In genomic region chr4:101954351-101954750, GRCh38 we compare ENCODE assay signal across 13 cellular contexts.
DNase-seq lines count a peak whose midpoint lies in the region; ATAC-seq and TF ChIP-seq lines count a peak whose summit lies in the region.
"Had no signal": no experiment of that assay in that cellular context is flagged by ENCODE, and none has a peak within 500 bp of the region (broad histone marks: within the 10 kb centered on the region; RNA-seq: fewer than 3 reads in every experiment).

No MANE protein-coding gene starts in this region.

- H3K9ac ChIP-seq in Karpas-422 (ENCODE audit: low read length), result peak overlapping the region; percentile 53

- H3K9me3 ChIP-seq in Caco-2 (no peaks in the 10 kb centered on the region), Karpas-422 (ENCODE audit: low read length) (no peaks in the 10 kb centered on the region)
- H3K9me3 ChIP-seq: right lobe of liver had no signal

- TF ChIP-seq CTCF in Caco-2 (IDR thresholded peaks at IDR 0.05; ENCODE audit: insufficient read depth in 1 of 2, low read depth in 1 of 2, low read length in 1 of 2, severe bottlenecking in 1 of 2, unreplicated experiment in 1 of 2) (no peak), chondrocyte (IDR thresholded peaks at IDR 0.05) (no peak), nephron (IDR thresholded peaks at IDR 0.05; ENCODE audit: unreplicated experiment in 3 of 3) (no peak)

- DNase-seq in Caco-2 (no peak), Karpas-422 (peak; percentile 62), chondrocyte (ENCODE audit: low spot score) (no peak), T1000 (lab: John Stamatoyannopoulos, UW) (no peak), NCI-H187 treated with DMSO at 0.1 percent for 48 hours (lab: John Stamatoyannopoulos, UW) (no peak)
- DNase-seq in activated T-cell treated with anti-CD3 and anti-CD28 coated beads, Interleukin-2, amount 50 U/mL, for 4 hours, result no peak
- DNase-seq: activated CD8-positive, alpha-beta memory T cell treated with anti-CD3 and anti-CD28 coated beads, Interleukin-2, amount 50 U/mL, for 48 hours; cortex of kidney; NCI-H1105 treated with DMSO at 0.1 percent for 48 hours; NCI-H82; right lobe of liver had no signal

- no peak overlapping the region for H2AFZ ChIP-seq in Karpas-422 (ENCODE audit: low read length)

- H3K79me2 ChIP-seq in Karpas-422 (ENCODE audit: low read length), result no peaks in the 10 kb centered on the region; the same call in 1 of the 2 replicates

- H3K27ac ChIP-seq in Karpas-422 (ENCODE audit: low read length), result peak overlapping the region; percentile 96
- H3K27ac ChIP-seq: right lobe of liver had no signal

- peaks cover 8% of the 10 kb centered on the region for H3K36me3 Mint-ChIP-seq in Caco-2 (ENCODE audit: insufficient read depth, unreplicated experiment)
- no peaks in the 10 kb centered on the region for H3K36me3 Mint-ChIP-seq in chondrocyte (ENCODE audit: low read depth)
- H3K36me3 Mint-ChIP-seq in nephron (ENCODE audit: low read depth), result no peaks in the 10 kb centered on the region
- H3K36me3 Mint-ChIP-seq in activated T-cell treated with anti-CD3 and anti-CD28 coated beads, Interleukin-2, amount 50 U/mL, for 4 hours (ENCODE audit: insufficient read depth), result no peaks in the 10 kb centered on the region

- H3K4me2 ChIP-seq in Karpas-422 (ENCODE audit: low read depth, low read length, poor library complexity, severe bottlenecking), result peak overlapping the region; percentile 71

- H3K4me3 Mint-ChIP-seq in Caco-2 (ENCODE audit: unreplicated experiment) (peak overlapping the region; percentile 50), chondrocyte (ENCODE audit: unreplicated experiment) (no peak overlapping the region), nephron (no peak overlapping the region)
- H3K4me3 Mint-ChIP-seq in activated T-cell treated with anti-CD3 and anti-CD28 coated beads, Interleukin-2, amount 50 U/mL, for 4 hours, result no peak overlapping the region

- H3K4me1 ChIP-seq in Caco-2 (peaks cover 43% of the 10 kb centered on the region), Karpas-422 (ENCODE audit: low read length) (peaks cover 51% of the 10 kb centered on the region)
- H3K4me1 ChIP-seq: right lobe of liver had no signal

- no peaks in the 10 kb centered on the region for H3K9me2 ChIP-seq in Karpas-422 (replicated peaks; ENCODE audit: insufficient read depth, low read length)

- intact Hi-C loops in Caco-2 (cut with micrococcal nuclease; ENCODE audit: unreplicated experiment), result loop anchor here (1.0 to 10.0 kb wide), 3 partner anchors 16 to 180 kb away; no protein-coding TSS in a partner anchor

- H4K20me1 ChIP-seq in Karpas-422 (ENCODE audit: insufficient read depth, low read depth, low read length), result no peaks in the 10 kb centered on the region

- H3K4me3 ChIP-seq in Caco-2 (ENCODE audit: low read depth, low read length) (no peak overlapping the region), Karpas-422 (ENCODE audit: low read length) (peak overlapping the region; percentile 46)
- H3K4me3 ChIP-seq: right lobe of liver had no signal

- peaks cover 19% of the 10 kb centered on the region for H3K4me1 Mint-ChIP-seq in Caco-2 (ENCODE audit: low read depth, unreplicated experiment)
- peaks cover 26% of the 10 kb centered on the region for H3K4me1 Mint-ChIP-seq in chondrocyte (ENCODE audit: low read depth)
- H3K4me1 Mint-ChIP-seq in nephron, result peaks cover 19% of the 10 kb centered on the region
- H3K4me1 Mint-ChIP-seq in activated T-cell treated with anti-CD3 and anti-CD28 coated beads, Interleukin-2, amount 50 U/mL, for 4 hours (ENCODE audit: low read depth), result no peaks in the 10 kb centered on the region

- POLR2A ChIA-PET in Caco-2 (lab: Charles Lee), result no interaction called here

- H3K27ac Mint-ChIP-seq in Caco-2 (ENCODE audit: unreplicated experiment), result peak overlapping the region; percentile 96
- peak overlapping the region; percentile 58 for H3K27ac Mint-ChIP-seq in chondrocyte (ENCODE audit: unreplicated experiment)
- H3K27ac Mint-ChIP-seq in nephron, result peak overlapping the region in 2 of 3 experiments; percentile 21 to 31

- TSS peak; percentile 95 for BruUV-seq in Caco-2 (replicated peaks; lab: Mats Ljungman, UMichigan)

- no peaks in the 10 kb centered on the region for H3K36me3 ChIP-seq in Caco-2 (ENCODE audit: control insufficient read depth, insufficient read depth, low read length)
- no peaks in the 10 kb centered on the region for H3K36me3 ChIP-seq in Karpas-422 (ENCODE audit: insufficient read depth, low read length)
- H3K36me3 ChIP-seq: right lobe of liver had no signal

- no peaks in the 10 kb centered on the region for H3K27me3 ChIP-seq in Caco-2 (replicated peaks; ENCODE audit: control insufficient read depth, insufficient read depth, low read length)
- no peaks in the 10 kb centered on the region for H3K27me3 ChIP-seq in Karpas-422 (ENCODE audit: low read length)
- H3K27me3 ChIP-seq: right lobe of liver had no signal

- ATAC-seq in HG03139 (IDR thresholded peaks at IDR 0.05; ENCODE audit: unreplicated experiment), result no peak
- ATAC-seq in activated T-cell treated with anti-CD3 and anti-CD28 coated beads, Interleukin-2, amount 50 U/mL, for 4 hours, result no peak
- ATAC-seq: right lobe of liver had no signal

- H3K27me3 Mint-ChIP-seq in Caco-2 (ENCODE audit: insufficient read depth, unreplicated experiment), result no peaks in the 10 kb centered on the region
- no peaks in the 10 kb centered on the region for H3K27me3 Mint-ChIP-seq in chondrocyte (ENCODE audit: low read depth)
- no peaks in the 10 kb centered on the region for H3K27me3 Mint-ChIP-seq in nephron (ENCODE audit: low read depth)
- no peaks in the 10 kb centered on the region for H3K27me3 Mint-ChIP-seq in activated T-cell treated with anti-CD3 and anti-CD28 coated beads, Interleukin-2, amount 50 U/mL, for 4 hours (ENCODE audit: low read depth)

- CTCF ChIA-PET in Caco-2 (lab: Charles Lee), result no interaction called here

- H3K9me3 Mint-ChIP-seq in Caco-2 (ENCODE audit: unreplicated experiment), result no peaks in the 10 kb centered on the region
- no peaks in the 10 kb centered on the region for H3K9me3 Mint-ChIP-seq in chondrocyte (ENCODE audit: low read depth)
- no peaks in the 10 kb centered on the region for H3K9me3 Mint-ChIP-seq in nephron
- H3K9me3 Mint-ChIP-seq in activated T-cell treated with anti-CD3 and anti-CD28 coated beads, Interleukin-2, amount 50 U/mL, for 4 hours, result no peaks in the 10 kb centered on the region

Comparison
In these comparisons a context has a peak if more than half of its experiments do, and no peak if none do; other contexts are left out.
1. H3K27ac Mint-ChIP-seq: peak in every context shown above with its lines; median percentile 96 in Caco-2; 58 in chondrocyte; 26 in nephron.